9 cellular contexts compared by ENCODE assay signal in genomic region chr1:110004583-110004982, GRCh38. TPM values are rescaled to one million over a fixed set of nuclear protein-coding genes. Genes with fewer than 3 reads are reported as not detected.
A peak's percentile ranks its signal among the peaks of the same experiment; 100 is the strongest.
DNase-seq lines count a peak whose midpoint lies in the region; ATAC-seq, FAIRE-seq and TF ChIP-seq lines count a peak whose summit lies in the region.
"Had no signal": no experiment of that assay in that cellular context is flagged by ENCODE, and none has a peak within 500 bp of the region (broad histone marks: within the 10 kb centered on the region; RNA-seq: fewer than 3 reads in every experiment).

No MANE protein-coding gene starts in this region.

- H3K27ac ChIP-seq in K562 (ENCODE audit: extremely low read depth, low read depth, low read length): peak overlapping the region; percentile 87; the same call in 2 of the 3 replicates
- peak overlapping the region in 2 of 3 donors; percentile 35 to 45 for H3K27ac ChIP-seq in right lobe of liver
- peak overlapping the region; percentile 72 to 82 (median 76) for H3K27ac ChIP-seq in upper lobe of left lung

- TF ChIP-seq RAD21 in K562 (CRISPR knock-in tag; conservative IDR thresholded peaks at IDR 0.05 in 1 of 2, IDR thresholded peaks at IDR 0.05 in 1 of 2): no peak

- H3K4me1 ChIP-seq in K562 (replicated peaks in 1 of 2; ENCODE audit: control insufficient read depth in 2 of 2, insufficient read depth in 2 of 2, low read length in 2 of 2) (peaks cover 14 to 37% of the 10 kb centered on the region in 2 experiments), right lobe of liver (peaks cover 0 to 71% (median 25%) of the 10 kb centered on the region in 4 donors), upper lobe of left lung (peaks cover 31 to 41% (median 37%) of the 10 kb centered on the region in 4 donors)

- intact Hi-C loops in K562 (cut with micrococcal nuclease) (no loop called here), right lobe of liver (cut with DNase I) (no loop called here)

- no peaks in the 10 kb centered on the region for H3K9me1 ChIP-seq in K562 (ENCODE audit: control insufficient read depth, insufficient read depth, low read length)

- no peak for TF ChIP-seq CTCF in K562 (IDR thresholded peaks at IDR 0.05 in 2 of 3, conservative IDR thresholded peaks at IDR 0.05 in 1 of 3; ENCODE audit: insufficient read depth in 2 of 3, low read depth in 1 of 3, low read length in 3 of 3)
- TF ChIP-seq CTCF in right lobe of liver (IDR thresholded peaks at IDR 0.05): no peak
- TF ChIP-seq CTCF in upper lobe of left lung (IDR thresholded peaks at IDR 0.05): no peak

- H3K4me3 ChIP-seq in K562 (peak overlapping the region; percentile 8; the same call in 1 of the 2 replicates), right lobe of liver (peak overlapping the region in 1 of 3 donors; percentile 47), upper lobe of left lung (peak overlapping the region in 2 of 4 donors; percentile 25 to 37)

- H3K4me3 Mint-ChIP-seq in activated naive CD8-positive, alpha-beta T cell: peak overlapping the region; percentile 33
- no peak overlapping the region for H3K4me3 Mint-ChIP-seq in activated naive CD8-positive, alpha-beta T cell treated with anti-CD3 and anti-CD28 coated beads for 36 hours

- TF ChIP-seq POLR2A in K562 (conservative IDR thresholded peaks at IDR 0.05) (no peak), right lobe of liver (IDR thresholded peaks at IDR 0.05) (no peak), upper lobe of left lung (IDR thresholded peaks at IDR 0.05) (no peak)

- no peaks in the 10 kb centered on the region for H4K20me1 ChIP-seq in K562 (replicated peaks; ENCODE audit: control insufficient read depth, insufficient read depth, low read length)

- no peak for DNase-seq in activated naive CD8-positive, alpha-beta T cell treated with anti-CD3 and anti-CD28 coated beads for 36 hours
- no peak for DNase-seq in K562 (ENCODE audit: extremely low read depth in 1 of 4, low spot score in 3 of 4)
- no peak for DNase-seq in right lobe of liver
- no peak for DNase-seq in upper lobe of left lung
- no peak for DNase-seq in activated CD4-positive, CD25-positive, alpha-beta regulatory T cell (lab: John Stamatoyannopoulos, UW)
- DNase-seq in T-helper 9 cell: no peak
- no peak for DNase-seq in NCI-H82 (lab: John Stamatoyannopoulos, UW)

- H3K4me1 Mint-ChIP-seq in activated naive CD8-positive, alpha-beta T cell (ENCODE audit: low read depth): peaks cover 29% of the 10 kb centered on the region
- peaks cover 21% of the 10 kb centered on the region for H3K4me1 Mint-ChIP-seq in activated naive CD8-positive, alpha-beta T cell treated with anti-CD3 and anti-CD28 coated beads for 36 hours

- TF ChIP-seq EP300 in K562 (IDR thresholded peaks at IDR 0.05; ENCODE audit: low read length): no peak
- no peak for TF ChIP-seq EP300 in upper lobe of left lung (IDR thresholded peaks at IDR 0.05)

- BruUV-seq in K562 (replicated peaks; lab: Mats Ljungman, UMichigan): no TSS peak

- H3K9me3 ChIP-seq in K562 (replicated peaks; ENCODE audit: control insufficient read depth, insufficient read depth, low read depth, low read length): no peaks in the 10 kb centered on the region
- H3K9me3 ChIP-seq in right lobe of liver: no peaks in the 10 kb centered on the region
- H3K9me3 ChIP-seq in upper lobe of left lung: no peaks in the 10 kb centered on the region

- 54% methylated on average over 1 of the region's 1 CpG for WGBS in K562 (ENCODE audit: insufficient coverage, low coverage, missing lambda C conversion rate)
- 8% methylated on average over 1 of the region's 1 CpG for WGBS in right lobe of liver (ENCODE audit: insufficient coverage, low coverage, low lambda C conversion rate, missing lambda C conversion rate)
- 30 to 54% methylated on average over 1 of the region's 1 CpG for WGBS in upper lobe of left lung, 2 donors

- peaks cover 2% of the 10 kb centered on the region for H3K36me3 Mint-ChIP-seq in activated naive CD8-positive, alpha-beta T cell
- H3K36me3 Mint-ChIP-seq in activated naive CD8-positive, alpha-beta T cell treated with anti-CD3 and anti-CD28 coated beads for 36 hours: peaks cover 6% of the 10 kb centered on the region

- H3K79me2 ChIP-seq in K562 (ENCODE audit: control insufficient read depth, insufficient read depth, low read length): peaks cover 56% of the 10 kb centered on the region

- H3K36me3 ChIP-seq in K562 (ENCODE audit: control insufficient read depth, insufficient read depth, low read length) (peaks cover 25% of the 10 kb centered on the region), right lobe of liver (peaks cover 0 to 6% (median 0%) of the 10 kb centered on the region in 4 donors), upper lobe of left lung (peaks cover 5 to 7% (median 7%) of the 10 kb centered on the region in 4 donors)

- ATAC-seq in K562 (no peak), right lobe of liver (no peak), upper lobe of left lung (ENCODE audit: low FRiP score in 2 of 2) (no peak)

- H3K4me2 ChIP-seq in K562 (ENCODE audit: insufficient read depth, low read length): peak overlapping the region; percentile 71

- in situ Hi-C loops in K562 (cut with MboI): no loop called here

- no peak overlapping the region for H2AFZ ChIP-seq in K562 (ENCODE audit: low read depth, low read length)

- H3K27me3 ChIP-seq in K562 (ENCODE audit: control insufficient read depth in 2 of 2, insufficient read depth in 2 of 2, low read length in 2 of 2) (no peaks in the 10 kb centered on the region), right lobe of liver (no peaks in the 10 kb centered on the region), upper lobe of left lung (no peaks in the 10 kb centered on the region)

- no peak for FAIRE-seq in K562 (lab: Jason Lieb, UNC)
- FAIRE-seq: G401.6 had no signal

- POLR2A ChIA-PET in K562 (lab: Yijun Ruan, JAX): interaction anchor here (1.0 to 1.5 kb wide), 4 partner anchors 12 to 30 kb away, joined by 4 to 21 read pairs (median 6); partner anchors contain the start of genes AHCYL1 and STRIP1

- no peaks in the 10 kb centered on the region for H3K9me3 Mint-ChIP-seq in activated naive CD8-positive, alpha-beta T cell (ENCODE audit: low read depth)
- H3K9me3 Mint-ChIP-seq in activated naive CD8-positive, alpha-beta T cell treated with anti-CD3 and anti-CD28 coated beads for 36 hours: no peaks in the 10 kb centered on the region

- peak overlapping the region; percentile 11 for H3K27ac Mint-ChIP-seq in activated naive CD8-positive, alpha-beta T cell
- H3K27ac Mint-ChIP-seq in activated naive CD8-positive, alpha-beta T cell treated with anti-CD3 and anti-CD28 coated beads for 36 hours: no peak overlapping the region

- H3K9ac ChIP-seq in K562 (ENCODE audit: insufficient read depth in 1 of 2, low read depth in 2 of 2, low read length in 2 of 2): 0 out of 4 replicates have a peak overlapping the region, but pooled peaks of 1 of the 2 experiments have one; percentile 42

- CTCF ChIA-PET in K562 (lab: Yijun Ruan, JAX; ENCODE audit: low intra/inter-chr PET ratio): no interaction called here

- H3K27me3 Mint-ChIP-seq in activated naive CD8-positive, alpha-beta T cell: no peaks in the 10 kb centered on the region
- H3K27me3 Mint-ChIP-seq in activated naive CD8-positive, alpha-beta T cell treated with anti-CD3 and anti-CD28 coated beads for 36 hours: no peaks in the 10 kb centered on the region

RNA-seq across cellular contexts. Expression of gene AHCYL1, which starts 20.0 kb away (rescaled TPM):
- 10 to 100 TPM; 67.9 to 68.6 TPM for total RNA-seq in activated naive CD8-positive, alpha-beta T cell treated with anti-CD3 and anti-CD28 coated beads for 36 hours
- total RNA-seq in K562 (2011; cell fraction: chromatin; rRNA removed; ENCODE audit: low replicate concordance): 86.0 and 94.1 TPM in 2 replicates
- 41.9 and 46.3 TPM in 2 replicates for total RNA-seq in K562 (2011; cell fraction: nucleolus; rRNA removed)
- total RNA-seq in K562 (2011; cell fraction: nucleoplasm; rRNA removed): 65.2 and 107 TPM in 2 replicates
- total RNA-seq in K562 (2014; rRNA removed) (39.8 and 40.1 TPM in 2 replicates), K562 (2014; rRNA removed; fragmentation: Illumina TruSeq; extraction: Trizol) (44.5 and 49.8 TPM in 2 replicates), K562 (2015; rRNA removed; fragmentation: Illumina TruSeq; extraction: Trizol) (40.5 and 40.9 TPM in 2 replicates), K562 (2021) (75.5 and 84.9 TPM in 2 replicates), right lobe of liver (10 to 100 TPM; 51.4 to 77.5 (median 56.0) TPM), upper lobe of left lung (10 to 100 TPM; 41.9 to 89.6 (median 76.1) TPM)
- polyA plus RNA-seq in K562 (2011; rRNA removed) (96.4 and 118 TPM in 2 replicates), K562 (2014; fragmentation: Illumina TruSeq; extraction: Trizol) (75.5 and 83.7 TPM in 2 replicates), K562 (2014; fragmentation: Nextera tagmentation; extraction: Ambion mirVana) (10 to 100 TPM; 27.3 to 32.9 TPM), K562 (2014; rRNA removed) (53.4 and 56.3 TPM in 2 replicates)
- 57.9 and 73.1 TPM in 2 replicates for polyA plus RNA-seq in K562 (2011; cell fraction: cytosol; rRNA removed)
- 97.2 and 104 TPM in 2 replicates for polyA plus RNA-seq in K562 (2011; cell fraction: nucleus; rRNA removed)
- 84.4 and 103 TPM in 2 replicates for polyA plus RNA-seq in K562 (2012)
- 87.3 and 94.7 TPM in 2 replicates for polyA minus RNA-seq in K562 (2011; rRNA and poly(A)+ RNA removed)
- 52.4 and 62.1 TPM in 2 replicates for polyA minus RNA-seq in K562 (2011; cell fraction: cytosol; rRNA and poly(A)+ RNA removed)
- polyA minus RNA-seq in K562 (2011; cell fraction: nucleus; rRNA and poly(A)+ RNA removed): 32.6 and 50.8 TPM in 2 replicates

RNA-seq across cellular contexts. Expression of gene STRIP1, which starts 29.8 kb away (rescaled TPM):
- total RNA-seq in activated naive CD8-positive, alpha-beta T cell treated with anti-CD3 and anti-CD28 coated beads for 36 hours: 10 to 100 TPM; 29.9 to 31.8 TPM
- total RNA-seq in K562 (2011; cell fraction: chromatin; rRNA removed; ENCODE audit: low replicate concordance): 216 and 291 TPM in 2 replicates
- 159 and 160 TPM in 2 replicates for total RNA-seq in K562 (2011; cell fraction: nucleolus; rRNA removed)
- total RNA-seq in K562 (2011; cell fraction: nucleoplasm; rRNA removed): 167 and 180 TPM in 2 replicates
- total RNA-seq in K562 (2014; rRNA removed) (34.2 and 40.1 TPM in 2 replicates), K562 (2014; rRNA removed; fragmentation: Illumina TruSeq; extraction: Trizol) (27.6 and 28.6 TPM in 2 replicates), K562 (2015; rRNA removed; fragmentation: Illumina TruSeq; extraction: Trizol) (29.0 and 30.6 TPM in 2 replicates), K562 (2021) (38.5 and 42.3 TPM in 2 replicates), right lobe of liver (10 to 100 TPM in 5 of 6 experiments, 1 to 10 TPM in 1; 9.9 to 15.5 (median 12.4) TPM), upper lobe of left lung (10 to 100 TPM; 29.2 to 62.9 (median 34.3) TPM)
- polyA plus RNA-seq in K562 (2011; rRNA removed) (32.6 and 32.8 TPM in 2 replicates), K562 (2014; fragmentation: Illumina TruSeq; extraction: Trizol) (30.6 and 32.2 TPM in 2 replicates), K562 (2014; fragmentation: Nextera tagmentation; extraction: Ambion mirVana) (10 to 100 TPM in 1 of 2 experiments, 1 to 10 TPM in 1; 9.9 to 10.5 TPM), K562 (2014; rRNA removed) (30.4 and 32.0 TPM in 2 replicates)
- 20.9 and 23.7 TPM in 2 replicates for polyA plus RNA-seq in K562 (2011; cell fraction: cytosol; rRNA removed)
- polyA plus RNA-seq in K562 (2011; cell fraction: nucleus; rRNA removed): 128 and 143 TPM in 2 replicates
- polyA plus RNA-seq in K562 (2012): 23.1 and 25.5 TPM in 2 replicates
- 51.3 and 51.8 TPM in 2 replicates for polyA minus RNA-seq in K562 (2011; rRNA and poly(A)+ RNA removed)
- polyA minus RNA-seq in K562 (2011; cell fraction: cytosol; rRNA and poly(A)+ RNA removed): 16.5 and 21.1 TPM in 2 replicates
- 79.6 and 106 TPM in 2 replicates for polyA minus RNA-seq in K562 (2011; cell fraction: nucleus; rRNA and poly(A)+ RNA removed)
